1 cellular context compared by ENCODE assay signal in the genomic region with DNA sequence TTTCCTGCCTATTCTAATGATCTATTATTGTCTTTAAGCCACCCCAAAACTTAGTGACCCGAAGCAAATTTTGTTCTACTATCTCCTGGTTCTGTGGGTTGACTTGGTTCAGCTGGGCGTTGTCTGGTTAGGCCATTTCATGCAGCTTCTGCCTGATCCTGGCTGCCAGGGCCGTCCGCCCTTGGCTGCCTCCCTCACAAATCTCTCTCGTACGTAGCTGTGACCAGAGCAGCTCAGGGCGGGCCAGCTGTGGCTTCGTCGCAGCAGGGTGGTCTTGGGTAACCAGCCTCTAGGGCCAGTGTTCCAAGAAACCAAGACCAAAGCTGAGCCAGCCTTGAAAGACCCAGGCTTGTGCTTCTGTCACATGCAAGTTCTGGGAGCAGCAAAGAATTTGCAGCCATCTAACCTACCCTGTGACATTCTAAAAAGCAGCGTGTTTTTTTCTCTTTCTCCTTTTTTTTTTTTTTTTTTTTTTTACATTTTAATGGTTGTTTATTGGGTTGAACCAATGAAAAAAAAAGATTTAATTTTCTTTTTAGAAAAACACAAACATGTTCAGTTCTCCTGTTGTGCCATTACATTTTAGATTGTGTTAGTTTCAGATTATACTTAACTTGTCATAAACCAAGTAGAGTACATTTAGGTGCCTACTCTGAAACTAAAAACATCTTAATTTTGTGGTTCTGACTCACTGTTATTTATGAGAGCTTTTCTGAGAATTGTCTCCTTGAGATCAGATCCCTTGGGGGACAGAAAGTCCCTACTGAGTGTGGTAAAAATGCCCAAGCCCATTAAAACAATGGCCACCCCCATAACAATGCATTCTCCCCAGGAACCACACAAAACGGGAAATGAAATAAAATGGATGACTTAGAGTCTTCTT.
TF ChIP-seq lines count a peak whose summit lies in the region.

No MANE protein-coding gene starts in this region.

TF ChIP-seq in K562, 482 proteins besides CTCF, POLR2A, EP300 and RAD21 (continued from another document and continues in another):
- 0 out of 2 replicates have a peak, but pooled peaks have one; percentile 37 for TF ChIP-seq ZNF395 (CRISPR knock-in tag; IDR thresholded peaks at IDR 0.05)
- no peak for TF ChIP-seq ZMIZ1 (IDR thresholded peaks at IDR 0.05; ENCODE audit: low read depth in 2 of 2, low read length in 2 of 2)
- TF ChIP-seq RBM15 (IDR thresholded peaks at IDR 0.05; ENCODE audit: insufficient read depth, low read length), result no peak
- no peak for TF ChIP-seq XRCC3 (IDR thresholded peaks at IDR 0.05)
- no peak for TF ChIP-seq IRF1 (CRISPR knock-in tag; IDR thresholded peaks at IDR 0.05; ENCODE audit: borderline replicate concordance)
- TF ChIP-seq TFAP4 (CRISPR knock-in tag; IDR thresholded peaks at IDR 0.05; ENCODE audit: borderline replicate concordance), result peak; percentile 67; the same call in 1 of the 2 replicates
- TF ChIP-seq, protein P1, sequence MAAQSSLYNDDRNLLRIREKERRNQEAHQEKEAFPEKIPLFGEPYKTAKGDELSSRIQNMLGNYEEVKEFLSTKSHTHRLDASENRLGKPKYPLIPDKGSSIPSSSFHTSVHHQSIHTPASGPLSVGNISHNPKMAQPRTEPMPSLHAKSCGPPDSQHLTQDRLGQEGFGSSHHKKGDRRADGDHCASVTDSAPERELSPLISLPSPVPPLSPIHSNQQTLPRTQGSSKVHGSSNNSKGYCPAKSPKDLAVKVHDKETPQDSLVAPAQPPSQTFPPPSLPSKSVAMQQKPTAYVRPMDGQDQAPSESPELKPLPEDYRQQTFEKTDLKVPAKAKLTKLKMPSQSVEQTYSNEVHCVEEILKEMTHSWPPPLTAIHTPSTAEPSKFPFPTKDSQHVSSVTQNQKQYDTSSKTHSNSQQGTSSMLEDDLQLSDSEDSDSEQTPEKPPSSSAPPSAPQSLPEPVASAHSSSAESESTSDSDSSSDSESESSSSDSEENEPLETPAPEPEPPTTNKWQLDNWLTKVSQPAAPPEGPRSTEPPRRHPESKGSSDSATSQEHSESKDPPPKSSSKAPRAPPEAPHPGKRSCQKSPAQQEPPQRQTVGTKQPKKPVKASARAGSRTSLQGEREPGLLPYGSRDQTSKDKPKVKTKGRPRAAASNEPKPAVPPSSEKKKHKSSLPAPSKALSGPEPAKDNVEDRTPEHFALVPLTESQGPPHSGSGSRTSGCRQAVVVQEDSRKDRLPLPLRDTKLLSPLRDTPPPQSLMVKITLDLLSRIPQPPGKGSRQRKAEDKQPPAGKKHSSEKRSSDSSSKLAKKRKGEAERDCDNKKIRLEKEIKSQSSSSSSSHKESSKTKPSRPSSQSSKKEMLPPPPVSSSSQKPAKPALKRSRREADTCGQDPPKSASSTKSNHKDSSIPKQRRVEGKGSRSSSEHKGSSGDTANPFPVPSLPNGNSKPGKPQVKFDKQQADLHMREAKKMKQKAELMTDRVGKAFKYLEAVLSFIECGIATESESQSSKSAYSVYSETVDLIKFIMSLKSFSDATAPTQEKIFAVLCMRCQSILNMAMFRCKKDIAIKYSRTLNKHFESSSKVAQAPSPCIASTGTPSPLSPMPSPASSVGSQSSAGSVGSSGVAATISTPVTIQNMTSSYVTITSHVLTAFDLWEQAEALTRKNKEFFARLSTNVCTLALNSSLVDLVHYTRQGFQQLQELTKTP (IDR thresholded peaks at IDR 0.05; ENCODE audit: low read depth in 1 of 2, partially characterized antibody in 2 of 2), result no peak
- TF ChIP-seq, protein P2, sequence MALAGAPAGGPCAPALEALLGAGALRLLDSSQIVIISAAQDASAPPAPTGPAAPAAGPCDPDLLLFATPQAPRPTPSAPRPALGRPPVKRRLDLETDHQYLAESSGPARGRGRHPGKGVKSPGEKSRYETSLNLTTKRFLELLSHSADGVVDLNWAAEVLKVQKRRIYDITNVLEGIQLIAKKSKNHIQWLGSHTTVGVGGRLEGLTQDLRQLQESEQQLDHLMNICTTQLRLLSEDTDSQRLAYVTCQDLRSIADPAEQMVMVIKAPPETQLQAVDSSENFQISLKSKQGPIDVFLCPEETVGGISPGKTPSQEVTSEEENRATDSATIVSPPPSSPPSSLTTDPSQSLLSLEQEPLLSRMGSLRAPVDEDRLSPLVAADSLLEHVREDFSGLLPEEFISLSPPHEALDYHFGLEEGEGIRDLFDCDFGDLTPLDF (CRISPR knock-in tag; IDR thresholded peaks at IDR 0.05), result no peak
- TF ChIP-seq RBFOX2 (IDR thresholded peaks at IDR 0.05; ENCODE audit: low read depth, low read length), result 0 out of 2 replicates have a peak, but pooled peaks have one; percentile 14
- TF ChIP-seq ZKSCAN1 (IDR thresholded peaks at IDR 0.05; ENCODE audit: low read depth, low read length), result peak; percentile 55; the same call in 1 of the 2 replicates
- peak; percentile 56; the same call in 1 of the 2 replicates for TF ChIP-seq ZBTB7A (IDR thresholded peaks at IDR 0.05; ENCODE audit: borderline replicate concordance, control insufficient read depth, low read depth, low read length)
- TF ChIP-seq YY1 (IDR thresholded peaks at IDR 0.05; ENCODE audit: borderline replicate concordance in 1 of 3, control insufficient read depth in 1 of 3, extremely low read depth in 1 of 3, insufficient read depth in 3 of 3, insufficient read length in 1 of 3, insufficient replicate concordance in 2 of 3, low read depth in 1 of 3, low read length in 2 of 3), result peak in 1 of 3 experiments; percentile 23
- TF ChIP-seq XRCC5 (IDR thresholded peaks at IDR 0.05; ENCODE audit: low read depth, low read length), result no peak
- TF ChIP-seq HDAC1 (IDR thresholded peaks at IDR 0.05), result no peak; a peak in 1 of 4 replicates
- TF ChIP-seq, protein P3, sequence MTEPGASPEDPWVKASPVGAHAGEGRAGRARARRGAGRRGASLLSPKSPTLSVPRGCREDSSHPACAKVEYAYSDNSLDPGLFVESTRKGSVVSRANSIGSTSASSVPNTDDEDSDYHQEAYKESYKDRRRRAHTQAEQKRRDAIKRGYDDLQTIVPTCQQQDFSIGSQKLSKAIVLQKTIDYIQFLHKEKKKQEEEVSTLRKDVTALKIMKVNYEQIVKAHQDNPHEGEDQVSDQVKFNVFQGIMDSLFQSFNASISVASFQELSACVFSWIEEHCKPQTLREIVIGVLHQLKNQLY (CRISPR knock-in tag; conservative IDR thresholded peaks at IDR 0.05), result no peak
- TF ChIP-seq, protein P4, sequence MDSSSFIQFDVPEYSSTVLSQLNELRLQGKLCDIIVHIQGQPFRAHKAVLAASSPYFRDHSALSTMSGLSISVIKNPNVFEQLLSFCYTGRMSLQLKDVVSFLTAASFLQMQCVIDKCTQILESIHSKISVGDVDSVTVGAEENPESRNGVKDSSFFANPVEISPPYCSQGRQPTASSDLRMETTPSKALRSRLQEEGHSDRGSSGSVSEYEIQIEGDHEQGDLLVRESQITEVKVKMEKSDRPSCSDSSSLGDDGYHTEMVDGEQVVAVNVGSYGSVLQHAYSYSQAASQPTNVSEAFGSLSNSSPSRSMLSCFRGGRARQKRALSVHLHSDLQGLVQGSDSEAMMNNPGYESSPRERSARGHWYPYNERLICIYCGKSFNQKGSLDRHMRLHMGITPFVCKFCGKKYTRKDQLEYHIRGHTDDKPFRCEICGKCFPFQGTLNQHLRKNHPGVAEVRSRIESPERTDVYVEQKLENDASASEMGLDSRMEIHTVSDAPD (CRISPR knock-in tag; IDR thresholded peaks at IDR 0.05), result no peak
- no peak for TF ChIP-seq NFIX (CRISPR knock-in tag; IDR thresholded peaks at IDR 0.05; ENCODE audit: low read depth)
- peak; percentile 51 for TF ChIP-seq ZNF384 (IDR thresholded peaks at IDR 0.05; ENCODE audit: low read depth, low read length)
- TF ChIP-seq PYGO2 (tag; IDR thresholded peaks at IDR 0.05), result no peak
- TF ChIP-seq SFPQ (IDR thresholded peaks at IDR 0.05; ENCODE audit: low read depth, low read length), result no peak
- TF ChIP-seq RFX7 (CRISPR knock-in tag; IDR thresholded peaks at IDR 0.05), result no peak
- TF ChIP-seq TRIM28 (IDR thresholded peaks at IDR 0.05), result no peak
- no peak for TF ChIP-seq MAZ (CRISPR knock-in tag; conservative IDR thresholded peaks at IDR 0.05 in 1 of 2, IDR thresholded peaks at IDR 0.05 in 1 of 2)
- TF ChIP-seq NCOA4 (IDR thresholded peaks at IDR 0.05; ENCODE audit: partially characterized antibody), result no peak
- TF ChIP-seq RHOXF2B (CRISPR knock-in tag; conservative IDR thresholded peaks at IDR 0.05), result no peak
- TF ChIP-seq ZNF518B (CRISPR knock-in tag; IDR thresholded peaks at IDR 0.05), result no peak
- TF ChIP-seq TOE1 (IDR thresholded peaks at IDR 0.05; ENCODE audit: borderline replicate concordance), result no peak
- no peak for TF ChIP-seq TOE1 (CRISPR knock-in tag; IDR thresholded peaks at IDR 0.05; ENCODE audit: borderline replicate concordance, low read depth)
- TF ChIP-seq XRCC4 (IDR thresholded peaks at IDR 0.05; ENCODE audit: extremely low read depth, insufficient read depth, insufficient read length), result no peak
- no peak for TF ChIP-seq RB1 (IDR thresholded peaks at IDR 0.05; ENCODE audit: low read depth)
- no peak for TF ChIP-seq ZNF695 (CRISPR knock-in tag; IDR thresholded peaks at IDR 0.05)
